Comparison of ENCODE assay signal across 17 cellular contexts in the genomic region with DNA sequence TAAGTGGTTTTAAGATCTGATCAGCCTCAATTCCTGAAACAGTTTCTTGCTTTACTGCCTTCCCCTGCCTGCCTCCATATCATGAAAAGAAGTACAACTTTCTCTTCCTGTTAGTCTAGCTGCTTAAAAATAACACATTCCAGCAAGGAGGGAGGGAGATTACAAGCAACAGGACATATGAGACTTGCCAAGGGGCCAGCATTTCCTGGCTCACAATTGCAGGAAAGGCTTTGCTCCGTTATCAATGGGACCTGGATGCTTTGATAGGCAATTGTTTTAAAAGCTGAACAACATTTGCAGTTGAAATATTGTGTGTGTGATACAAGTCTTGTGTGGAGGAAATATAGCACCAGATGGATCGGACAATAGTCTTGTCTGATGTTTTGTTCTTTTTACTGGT.
DNase-seq lines count a peak whose midpoint lies in the region; ATAC-seq and TF ChIP-seq lines count a peak whose summit lies in the region.
"Had no signal": no experiment of that assay in that cellular context is flagged by ENCODE, and none has a peak within 500 bp of the region (broad histone marks: within the 10 kb centered on the region; RNA-seq: fewer than 3 reads in every experiment).

No MANE protein-coding gene starts in this region.

- no peaks in the 10 kb centered on the region for H3K79me2 ChIP-seq in HCT116 (ENCODE audit: insufficient read depth, low read length)

- RAD21 ChIA-PET in HCT116 (lab: Charles Lee; ENCODE audit: low non-redundant PET in 1 of 2, low total read pairs in 2 of 2, uncharacterized antibody in 2 of 2, unreplicated experiment in 2 of 2), result no interaction called here

- WGBS in right cardiac atrium, result 14% methylated on average over 2 of the region's 2 CpGs

- no peaks in the 10 kb centered on the region for H4K20me1 ChIP-seq in HCT116 (ENCODE audit: insufficient read depth)
- H4K20me1 ChIP-seq: BLaER1 had no signal

- BruUV-seq in HCT116 (replicated peaks; lab: Mats Ljungman, UMichigan), result no TSS peak

- peak overlapping the region; percentile 74 for H2AFZ ChIP-seq in HCT116 (ENCODE audit: low read depth, low read length, poor library complexity, severe bottlenecking)

- POLR2A ChIA-PET in HCT116 (lab: Charles Lee), result no interaction called here

- TF ChIP-seq RAD21 in HCT116 (IDR thresholded peaks at IDR 0.05; ENCODE audit: low read depth), result no peak

- H3K27me3 ChIP-seq in HCT116 (ENCODE audit: insufficient read depth, low read length) (no peaks in the 10 kb centered on the region), right cardiac atrium (ENCODE audit: control insufficient read depth, insufficient read depth) (no peaks in the 10 kb centered on the region)
- H3K27me3 ChIP-seq: BLaER1, SJCRH30, stomach had no signal

- no peak overlapping the region for H3K27ac Mint-ChIP-seq in stimulated activated memory B cell treated with anti-CD40 and anti-IgM and Interleukin-4, amounts not matched to agents 10 μg/mL and 1 μg/mL and 100 μg/mL, for 72 hours
- H3K27ac Mint-ChIP-seq: activated B cell treated with CpG ODN at 0.5 μM for 24 hours, memory B cell had no signal

- no peak for DNase-seq in HCT116 (ENCODE audit: low read depth, low spot score)
- peak; percentile 38 for DNase-seq in astrocyte of the hippocampus (ENCODE audit: low read depth, low spot score)
- peak; percentile 55 to 70 (median 61) for DNase-seq in right cardiac atrium
- DNase-seq in pulmonary artery endothelial cell (ENCODE audit: low read depth, low spot score), result peak; percentile 99
- no peak for DNase-seq in activated CD8-positive, alpha-beta memory T cell treated with anti-CD3 and anti-CD28 coated beads, Interleukin-2, amount 50 U/mL, for 4 hours
- no peak for DNase-seq in NCI-H128 (lab: John Stamatoyannopoulos, UW; ENCODE audit: unreplicated experiment)
- DNase-seq: activated B cell treated with CpG ODN at 0.5 μM for 24 hours, activated T-cell treated with anti-CD3 and anti-CD28 coated beads for 4 hours, DND-41, NCI-H2029, psoas muscle, SJCRH30, stomach had no signal

- H3K9ac ChIP-seq in HCT116 (ENCODE audit: low read length), result no peak overlapping the region
- H3K9ac ChIP-seq: BLaER1 had no signal

- ATAC-seq in HCT116 (no peak), right cardiac atrium (peak; percentile 76 to 95), GM21367 (IDR thresholded peaks at IDR 0.05; ENCODE audit: unreplicated experiment) (no peak)
- no peak for ATAC-seq in stimulated activated memory B cell treated with anti-CD40 and anti-IgM and Interleukin-4, amounts not matched to agents 10 μg/mL and 1 μg/mL and 100 μg/mL, for 72 hours
- ATAC-seq: psoas muscle had no signal

- H3K27ac ChIP-seq in HCT116 (ENCODE audit: low read depth, low read length) (no peak overlapping the region), right cardiac atrium (ENCODE audit: low read length) (no peak overlapping the region)
- H3K27ac ChIP-seq: BLaER1, psoas muscle, SJCRH30, stomach had no signal

- H3K4me2 ChIP-seq in HCT116 (ENCODE audit: low read length), result no peak overlapping the region
- H3K4me2 ChIP-seq: BLaER1 had no signal

- H3K4me1 ChIP-seq in HCT116 (ENCODE audit: control insufficient read depth in 1 of 2, insufficient read depth in 2 of 2, low read length in 2 of 2) (peaks cover 9 to 18% of the 10 kb centered on the region in 2 experiments), right cardiac atrium (ENCODE audit: control insufficient read depth, insufficient read depth, low read length) (no peaks in the 10 kb centered on the region)
- H3K4me1 ChIP-seq: BLaER1, psoas muscle had no signal

- H3K36me3 Mint-ChIP-seq in stimulated activated memory B cell treated with anti-CD40 and anti-IgM and Interleukin-4, amounts not matched to agents 10 μg/mL and 1 μg/mL and 100 μg/mL, for 72 hours, result no peaks in the 10 kb centered on the region
- H3K36me3 Mint-ChIP-seq: memory B cell had no signal

- H3K27me3 Mint-ChIP-seq in stimulated activated memory B cell treated with anti-CD40 and anti-IgM and Interleukin-4, amounts not matched to agents 10 μg/mL and 1 μg/mL and 100 μg/mL, for 72 hours, result no peaks in the 10 kb centered on the region
- H3K27me3 Mint-ChIP-seq: activated B cell treated with CpG ODN at 0.5 μM for 24 hours, memory B cell had no signal

- no peaks in the 10 kb centered on the region for H3K9me2 ChIP-seq in HCT116 (ENCODE audit: insufficient read depth)

- H3K4me1 Mint-ChIP-seq in stimulated activated memory B cell treated with anti-CD40 and anti-IgM and Interleukin-4, amounts not matched to agents 10 μg/mL and 1 μg/mL and 100 μg/mL, for 72 hours, result no peaks in the 10 kb centered on the region
- H3K4me1 Mint-ChIP-seq: activated B cell treated with CpG ODN at 0.5 μM for 24 hours, memory B cell had no signal

- no peak overlapping the region for H3K4me3 Mint-ChIP-seq in stimulated activated memory B cell treated with anti-CD40 and anti-IgM and Interleukin-4, amounts not matched to agents 10 μg/mL and 1 μg/mL and 100 μg/mL, for 72 hours
- H3K4me3 Mint-ChIP-seq: activated B cell treated with CpG ODN at 0.5 μM for 24 hours, memory B cell had no signal

- intact Hi-C loops in HCT116 (cut with micrococcal nuclease) (no loop called here), right cardiac atrium (cut with DNase I) (loop anchor here in 3 of 4 donors (5.0 kb wide), 2 partner anchors 422 to 427 kb away; a partner anchor contains a TSS)

- H3K4me3 ChIP-seq in HCT116 (replicated peaks in 1 of 2; ENCODE audit: low read depth in 1 of 2, low read length in 2 of 2) (no peak overlapping the region), right cardiac atrium (ENCODE audit: low read length) (no peak overlapping the region)
- H3K4me3 ChIP-seq: BLaER1, psoas muscle, SJCRH30, stomach had no signal

- H3K9me3 ChIP-seq in HCT116 (ENCODE audit: control insufficient read depth in 1 of 2, insufficient read depth in 1 of 2, low read depth in 1 of 2, low read length in 2 of 2) (no peaks in the 10 kb centered on the region), right cardiac atrium (ENCODE audit: control insufficient read depth, low read length) (no peaks in the 10 kb centered on the region)
- H3K9me3 ChIP-seq: SJCRH30 had no signal

- H3K36me3 ChIP-seq in HCT116 (ENCODE audit: control insufficient read depth in 1 of 2, insufficient read depth in 2 of 2, low read length in 2 of 2), result no peaks in the 10 kb centered on the region
- H3K36me3 ChIP-seq: BLaER1, SJCRH30, stomach had no signal

- CTCF ChIA-PET in HCT116 (lab: Charles Lee), result no interaction called here

- no peak for TF ChIP-seq POLR2A in HCT116 (IDR thresholded peaks at IDR 0.05; ENCODE audit: borderline replicate concordance, extremely low read depth, insufficient read depth, insufficient read length)

- no peaks in the 10 kb centered on the region for H3K9me3 Mint-ChIP-seq in stimulated activated memory B cell treated with anti-CD40 and anti-IgM and Interleukin-4, amounts not matched to agents 10 μg/mL and 1 μg/mL and 100 μg/mL, for 72 hours

- no peak for TF ChIP-seq CTCF in HCT116 (IDR thresholded peaks at IDR 0.05 in 2 of 3, conservative IDR thresholded peaks at IDR 0.05 in 1 of 3; ENCODE audit: borderline replicate concordance in 1 of 3, insufficient read depth in 1 of 3, low read depth in 2 of 3, low read length in 2 of 3)

TF ChIP-seq in HCT116, 20 proteins besides CTCF, POLR2A, EP300 and RAD21:
- no peak for TF ChIP-seq ZNF274 (IDR thresholded peaks at IDR 0.05; ENCODE audit: low read depth, low read length)

Comparison
In these comparisons a context has a peak if more than half of its experiments do, and no peak if none do; other contexts are left out.
1. ATAC-seq: peak in right cardiac atrium (2 of 2); none in HCT116 (single experiment), GM21367 (single experiment) and stimulated activated memory B cell treated with anti-CD40 and anti-IgM and Interleukin-4, amounts not matched to agents 10 μg/mL and 1 μg/mL and 100 μg/mL, for 72 hours (single experiment).
2. DNase-seq: peak in astrocyte of the hippocampus (single experiment), right cardiac atrium (3 of 3) and pulmonary artery endothelial cell (single experiment); none in HCT116 (single experiment), activated CD8-positive, alpha-beta memory T cell treated with anti-CD3 and anti-CD28 coated beads, Interleukin-2, amount 50 U/mL, for 4 hours (single experiment) and NCI-H128 (single experiment).